Comparison of ENCODE assay signal across 9 cellular contexts in the genomic region with DNA sequence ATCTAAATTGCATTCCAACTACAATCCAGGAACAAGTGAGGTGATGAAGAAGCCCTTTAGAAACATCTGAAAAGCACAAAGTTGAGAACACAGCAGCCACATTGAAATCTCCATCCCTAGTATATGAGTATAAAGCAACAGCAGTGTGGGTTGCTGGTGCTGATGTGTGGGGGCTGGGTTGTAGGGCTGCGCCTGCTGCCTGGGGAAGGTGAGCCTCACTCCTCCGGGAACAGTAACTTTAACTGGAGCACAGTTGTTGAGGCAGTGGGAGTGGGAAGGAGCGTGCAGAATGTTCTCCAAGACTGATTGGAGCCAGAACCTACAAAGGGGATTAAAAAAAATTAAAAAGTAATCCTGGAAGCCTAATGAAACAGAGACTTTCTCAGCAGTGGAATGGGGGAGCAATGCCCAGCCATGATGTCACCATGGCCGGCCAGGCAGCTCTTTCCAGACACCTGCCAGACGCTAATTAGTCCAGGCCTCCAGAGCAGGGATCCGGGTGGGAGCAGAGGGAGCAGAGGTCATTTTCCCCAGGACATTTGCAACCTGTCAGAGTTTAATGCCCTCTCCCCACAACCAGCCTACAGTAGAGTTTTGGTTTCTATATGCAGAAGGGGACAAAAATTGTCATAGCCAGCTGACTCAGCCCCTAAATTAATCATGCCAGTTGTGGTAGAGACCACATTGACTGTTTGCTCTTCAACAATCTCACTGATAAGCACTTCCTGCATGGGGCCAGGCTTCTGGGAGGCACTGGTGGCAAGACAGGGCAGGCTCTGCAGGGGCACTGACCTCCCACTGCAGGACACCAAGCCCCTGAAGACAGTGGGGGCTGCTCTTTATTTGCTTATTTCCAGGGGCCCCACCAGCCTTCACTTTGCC.
DNase-seq lines count a peak whose midpoint lies in the region; ATAC-seq lines count a peak whose summit lies in the region.
"Had no signal": no experiment of that assay in that cellular context is flagged by ENCODE, and none has a peak within 500 bp of the region (broad histone marks: within the 10 kb centered on the region; RNA-seq: fewer than 3 reads in every experiment).

No MANE protein-coding gene starts in this region.

- no peak overlapping the region for H3K4me3 ChIP-seq in SJCRH30
- H3K4me3 ChIP-seq: heart left ventricle had no signal

- H3K36me3 Mint-ChIP-seq in activated T-helper 17 cell treated with anti-CD3 and anti-CD28 coated beads, Interleukin-2, amount 50 U/mL, for 72 hours (ENCODE audit: low read depth): no peaks in the 10 kb centered on the region

- ATAC-seq in GM18498 (IDR thresholded peaks at IDR 0.05; ENCODE audit: unreplicated experiment) (peak; percentile 87), HG03457 (IDR thresholded peaks at IDR 0.05; ENCODE audit: unreplicated experiment) (peak; percentile 55), HG02678 (IDR thresholded peaks at IDR 0.05; ENCODE audit: unreplicated experiment) (no peak)
- ATAC-seq in activated T-helper 17 cell treated with anti-CD3 and anti-CD28 coated beads, Interleukin-2, amount 50 U/mL, for 72 hours (replicated peaks): peak; percentile 97

- peak overlapping the region; percentile 68 for H3K27ac Mint-ChIP-seq in activated T-helper 17 cell treated with anti-CD3 and anti-CD28 coated beads, Interleukin-2, amount 50 U/mL, for 72 hours

- DNase-seq in putamen (ENCODE audit: low spot score): peak; percentile 62
- DNase-seq in SJCRH30: no peak
- DNase-seq in NCI-H82 (lab: John Stamatoyannopoulos, UW): no peak
- no peak for DNase-seq in COLO668 (lab: John Stamatoyannopoulos, UW; ENCODE audit: unreplicated experiment)
- DNase-seq: heart left ventricle had no signal

- H3K9me3 Mint-ChIP-seq in activated T-helper 17 cell treated with anti-CD3 and anti-CD28 coated beads, Interleukin-2, amount 50 U/mL, for 72 hours: no peaks in the 10 kb centered on the region

- H3K4me1 ChIP-seq in SJCRH30: no peaks in the 10 kb centered on the region

- H3K27ac ChIP-seq in SJCRH30: no peak overlapping the region
- H3K27ac ChIP-seq: heart left ventricle had no signal

- no peaks in the 10 kb centered on the region for H3K27me3 Mint-ChIP-seq in activated T-helper 17 cell treated with anti-CD3 and anti-CD28 coated beads, Interleukin-2, amount 50 U/mL, for 72 hours

- peak overlapping the region; percentile 44 for H3K4me3 Mint-ChIP-seq in activated T-helper 17 cell treated with anti-CD3 and anti-CD28 coated beads, Interleukin-2, amount 50 U/mL, for 72 hours

- H3K9me3 ChIP-seq in SJCRH30 (replicated peaks): no peaks in the 10 kb centered on the region
- H3K9me3 ChIP-seq: heart left ventricle had no signal

- no peaks in the 10 kb centered on the region for H3K27me3 ChIP-seq in SJCRH30
- H3K27me3 ChIP-seq: heart left ventricle had no signal

- H3K4me1 Mint-ChIP-seq in activated T-helper 17 cell treated with anti-CD3 and anti-CD28 coated beads, Interleukin-2, amount 50 U/mL, for 72 hours: peaks cover 11% of the 10 kb centered on the region

- H3K36me3 ChIP-seq in SJCRH30: no peaks in the 10 kb centered on the region
- H3K36me3 ChIP-seq: heart left ventricle had no signal
